In the genomic region with DNA sequence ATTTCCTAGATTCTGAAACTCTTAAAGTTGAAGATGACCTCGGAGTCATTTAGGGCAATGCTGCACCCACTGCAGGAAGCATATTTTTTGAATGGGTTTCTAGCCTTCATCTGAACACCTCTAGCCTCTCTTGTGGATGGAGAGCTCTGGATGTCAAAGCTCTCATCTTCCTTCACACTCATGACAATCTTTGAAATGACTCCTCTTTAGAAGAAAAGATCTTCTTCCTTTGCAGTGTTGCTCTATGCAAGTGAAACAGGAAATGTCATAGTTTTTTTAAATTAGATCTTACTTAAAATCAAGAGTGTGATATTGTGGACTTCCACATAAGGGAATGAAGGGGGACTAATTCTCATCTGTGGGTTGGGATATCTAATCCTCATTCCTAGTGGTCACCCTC, we compare ENCODE assay signal across 24 cellular contexts.
DNase-seq lines count a peak whose midpoint lies in the region; ATAC-seq and TF ChIP-seq lines count a peak whose summit lies in the region.
"Had no signal": no experiment of that assay in that cellular context is flagged by ENCODE, and none has a peak within 500 bp of the region (broad histone marks: within the 10 kb centered on the region; RNA-seq: fewer than 3 reads in every experiment).

No MANE protein-coding gene starts in this region.

- no peak for DNase-seq in CD4-positive, CD25-positive, alpha-beta regulatory T cell
- no peak for DNase-seq in CD8-positive, alpha-beta T cell
- no peak for DNase-seq in activated CD8-positive, alpha-beta T cell treated with anti-CD3 and anti-CD28 coated beads for 36 hours
- DNase-seq in central memory CD8-positive, alpha-beta T cell (ENCODE audit: low spot score in 2 of 2), result no peak
- DNase-seq in Caco-2 (no peak), COR-L47 (lab: John Stamatoyannopoulos, UW) (no peak)
- DNase-seq: EL, GDM1, NCI-H1092 treated with DMSO at 0.1 percent for 48 hours, NCI-H1436, NCI-H187, NCI-H2081 treated with DMSO at 0.1 percent for 48 hours, NCI-H2171, NCI-H226, NCI-H510A, NCI-H69, SIG-M5 had no signal

- intact Hi-C loops in CD8-positive, alpha-beta T cell (cut with DNase I, micrococcal nuclease), result loop anchor here in 1 of 2 experiments (5.0 kb wide), 1 partner anchor 53 kb away; no protein-coding TSS in a partner anchor
- intact Hi-C loops in activated CD8-positive, alpha-beta T cell treated with anti-CD3 and anti-CD28 coated beads for 36 hours (cut with micrococcal nuclease), result no loop called here
- intact Hi-C loops in Caco-2 (cut with micrococcal nuclease; ENCODE audit: unreplicated experiment), result no loop called here

- POLR2A ChIA-PET in CD8-positive, alpha-beta T cell (lab: Charles Lee), result interaction anchor here (1.2 kb wide), 1 partner anchor 39 kb away, joined by 3 read pairs; no protein-coding TSS in a partner anchor
- POLR2A ChIA-PET in activated CD8-positive, alpha-beta T cell treated with anti-CD3 and anti-CD28 coated beads for 36 hours (lab: Charles Lee), result no interaction called here
- POLR2A ChIA-PET in Caco-2 (lab: Charles Lee), result no interaction called here

- H3K27me3 ChIP-seq in CD4-positive, CD25-positive, alpha-beta regulatory T cell (ENCODE audit: control insufficient read depth, insufficient read depth, low read length), result no peaks in the 10 kb centered on the region
- H3K27me3 ChIP-seq in CD8-positive, alpha-beta T cell (ENCODE audit: insufficient read depth, low read length), result no peaks in the 10 kb centered on the region
- no peaks in the 10 kb centered on the region for H3K27me3 ChIP-seq in Caco-2 (replicated peaks; ENCODE audit: control insufficient read depth, insufficient read depth, low read length)

- no peaks in the 10 kb centered on the region for H3K9me3 ChIP-seq in CD4-positive, CD25-positive, alpha-beta regulatory T cell (ENCODE audit: control insufficient read depth in 2 of 2, low read length in 2 of 2)
- H3K9me3 ChIP-seq in CD8-positive, alpha-beta T cell (ENCODE audit: low read length), result no peaks in the 10 kb centered on the region
- no peaks in the 10 kb centered on the region for H3K9me3 ChIP-seq in Caco-2

- H3K27ac Mint-ChIP-seq in CD4-positive, CD25-positive, alpha-beta regulatory T cell, result peak overlapping the region; percentile 20 to 50 (median 20)
- peak overlapping the region; percentile 78 for H3K27ac Mint-ChIP-seq in CD8-positive, alpha-beta T cell
- peak overlapping the region; percentile 41 for H3K27ac Mint-ChIP-seq in activated CD8-positive, alpha-beta T cell treated with anti-CD3 and anti-CD28 coated beads for 36 hours
- peak overlapping the region; percentile 6 for H3K27ac Mint-ChIP-seq in central memory CD8-positive, alpha-beta T cell (ENCODE audit: low read depth)
- H3K27ac Mint-ChIP-seq in Caco-2 (ENCODE audit: unreplicated experiment), result no peak overlapping the region
- H3K27ac Mint-ChIP-seq: IgD-negative memory B cell had no signal

- no peaks in the 10 kb centered on the region for H3K4me1 ChIP-seq in CD4-positive, CD25-positive, alpha-beta regulatory T cell (ENCODE audit: control insufficient read depth, insufficient read depth, low read length, poor library complexity, severe bottlenecking)
- H3K4me1 ChIP-seq in CD8-positive, alpha-beta T cell (ENCODE audit: insufficient read depth, low read length), result peaks cover 40% of the 10 kb centered on the region
- H3K4me1 ChIP-seq in Caco-2, result no peaks in the 10 kb centered on the region

- peaks cover 0 to 26% (median 7%) of the 10 kb centered on the region in 4 donors for H3K4me1 Mint-ChIP-seq in CD4-positive, CD25-positive, alpha-beta regulatory T cell
- peaks cover 47% of the 10 kb centered on the region for H3K4me1 Mint-ChIP-seq in CD8-positive, alpha-beta T cell (ENCODE audit: low read depth)
- peaks cover 37% of the 10 kb centered on the region for H3K4me1 Mint-ChIP-seq in activated CD8-positive, alpha-beta T cell treated with anti-CD3 and anti-CD28 coated beads for 36 hours (ENCODE audit: low read depth)
- H3K4me1 Mint-ChIP-seq in central memory CD8-positive, alpha-beta T cell, result peaks cover 16% of the 10 kb centered on the region
- no peaks in the 10 kb centered on the region for H3K4me1 Mint-ChIP-seq in Caco-2 (ENCODE audit: low read depth, unreplicated experiment)

- TF ChIP-seq CTCF in CD8-positive, alpha-beta T cell (IDR thresholded peaks at IDR 0.05), result no peak
- no peak for TF ChIP-seq CTCF in activated CD8-positive, alpha-beta T cell treated with anti-CD3 and anti-CD28 coated beads for 36 hours (IDR thresholded peaks at IDR 0.05)
- TF ChIP-seq CTCF in Caco-2 (IDR thresholded peaks at IDR 0.05; ENCODE audit: insufficient read depth in 1 of 2, low read depth in 1 of 2, low read length in 1 of 2, severe bottlenecking in 1 of 2, unreplicated experiment in 1 of 2), result no peak

- no peak overlapping the region for H3K4me3 ChIP-seq in CD4-positive, CD25-positive, alpha-beta regulatory T cell (ENCODE audit: low read depth, low read length)
- no peak overlapping the region for H3K4me3 ChIP-seq in CD8-positive, alpha-beta T cell (ENCODE audit: low read depth, low read length)
- no peak overlapping the region for H3K4me3 ChIP-seq in Caco-2 (ENCODE audit: low read depth, low read length)
- H3K4me3 ChIP-seq: GM12878, SK-N-MC had no signal

- no peak overlapping the region for H3K27ac ChIP-seq in CD4-positive, CD25-positive, alpha-beta regulatory T cell (ENCODE audit: insufficient read depth, low read length, poor library complexity, severe bottlenecking)
- H3K27ac ChIP-seq in CD8-positive, alpha-beta T cell (ENCODE audit: low read depth, low read length), result no peak overlapping the region
- H3K27ac ChIP-seq: C4-2B, HL-60, SK-N-MC had no signal

- H3K36me3 Mint-ChIP-seq in CD4-positive, CD25-positive, alpha-beta regulatory T cell, result peaks cover 4% of the 10 kb centered on the region
- H3K36me3 Mint-ChIP-seq in CD8-positive, alpha-beta T cell, result no peaks in the 10 kb centered on the region
- no peaks in the 10 kb centered on the region for H3K36me3 Mint-ChIP-seq in activated CD8-positive, alpha-beta T cell treated with anti-CD3 and anti-CD28 coated beads for 36 hours (ENCODE audit: low read depth)
- H3K36me3 Mint-ChIP-seq in central memory CD8-positive, alpha-beta T cell (ENCODE audit: insufficient read depth), result no peaks in the 10 kb centered on the region
- H3K36me3 Mint-ChIP-seq in Caco-2 (ENCODE audit: insufficient read depth, unreplicated experiment), result no peaks in the 10 kb centered on the region
- H3K36me3 Mint-ChIP-seq: IgD-negative memory B cell had no signal

- H3K27me3 Mint-ChIP-seq in CD4-positive, CD25-positive, alpha-beta regulatory T cell, result peaks cover 5% of the 10 kb centered on the region
- H3K27me3 Mint-ChIP-seq in CD8-positive, alpha-beta T cell (ENCODE audit: low read depth), result no peaks in the 10 kb centered on the region
- H3K27me3 Mint-ChIP-seq in activated CD8-positive, alpha-beta T cell treated with anti-CD3 and anti-CD28 coated beads for 36 hours, result no peaks in the 10 kb centered on the region
- H3K27me3 Mint-ChIP-seq in central memory CD8-positive, alpha-beta T cell, result peaks cover 16% of the 10 kb centered on the region
- peaks cover 8% of the 10 kb centered on the region for H3K27me3 Mint-ChIP-seq in Caco-2 (ENCODE audit: insufficient read depth, unreplicated experiment)

- no peak overlapping the region for H3K4me3 Mint-ChIP-seq in CD4-positive, CD25-positive, alpha-beta regulatory T cell
- no peak overlapping the region for H3K4me3 Mint-ChIP-seq in CD8-positive, alpha-beta T cell
- no peak overlapping the region for H3K4me3 Mint-ChIP-seq in activated CD8-positive, alpha-beta T cell treated with anti-CD3 and anti-CD28 coated beads for 36 hours
- H3K4me3 Mint-ChIP-seq in central memory CD8-positive, alpha-beta T cell, result no peak overlapping the region
- H3K4me3 Mint-ChIP-seq in Caco-2 (ENCODE audit: unreplicated experiment), result no peak overlapping the region
- H3K4me3 Mint-ChIP-seq: IgD-negative memory B cell had no signal

- peaks cover 0 to 2% (median 0%) of the 10 kb centered on the region in 7 donors for H3K9me3 Mint-ChIP-seq in CD4-positive, CD25-positive, alpha-beta regulatory T cell
- no peaks in the 10 kb centered on the region for H3K9me3 Mint-ChIP-seq in CD8-positive, alpha-beta T cell
- peaks cover 2% of the 10 kb centered on the region for H3K9me3 Mint-ChIP-seq in activated CD8-positive, alpha-beta T cell treated with anti-CD3 and anti-CD28 coated beads for 36 hours
- H3K9me3 Mint-ChIP-seq in central memory CD8-positive, alpha-beta T cell, result no peaks in the 10 kb centered on the region
- no peaks in the 10 kb centered on the region for H3K9me3 Mint-ChIP-seq in Caco-2 (ENCODE audit: unreplicated experiment)

- no TSS peak for BruUV-seq in Caco-2 (replicated peaks; lab: Mats Ljungman, UMichigan)

- no peak for ATAC-seq in CD4-positive, CD25-positive, alpha-beta regulatory T cell (ENCODE audit: low read depth in 2 of 2)
- no peak for ATAC-seq in CD8-positive, alpha-beta T cell
- ATAC-seq in activated CD8-positive, alpha-beta T cell treated with anti-CD3 and anti-CD28 coated beads for 36 hours, result peak; percentile 27
- no peak for ATAC-seq in central memory CD8-positive, alpha-beta T cell (replicated peaks; ENCODE audit: extremely low read depth, poor library complexity, severe bottlenecking)
- no peak for ATAC-seq in GM19351 (IDR thresholded peaks at IDR 0.05; ENCODE audit: unreplicated experiment)
- ATAC-seq: GM12878, HCT116 had no signal

- no peaks in the 10 kb centered on the region for H3K36me3 ChIP-seq in CD4-positive, CD25-positive, alpha-beta regulatory T cell (ENCODE audit: control insufficient read depth, insufficient read depth, low read length)
- H3K36me3 ChIP-seq in CD8-positive, alpha-beta T cell (ENCODE audit: insufficient read depth, low read length), result no peaks in the 10 kb centered on the region
- H3K36me3 ChIP-seq in Caco-2 (ENCODE audit: control insufficient read depth, insufficient read depth, low read length), result no peaks in the 10 kb centered on the region

- CTCF ChIA-PET in CD8-positive, alpha-beta T cell (lab: Charles Lee), result interaction anchor here (0.8 to 1.4 kb wide), 4 partner anchors 9 to 72 kb away, joined by 3 to 5 read pairs (median 4); no protein-coding TSS in a partner anchor
- CTCF ChIA-PET in activated CD8-positive, alpha-beta T cell treated with anti-CD3 and anti-CD28 coated beads for 36 hours (lab: Charles Lee), result interaction anchor here (1.5 to 2.2 kb wide), 2 partner anchors 18 to 56 kb away, joined by 3 to 6 read pairs; no protein-coding TSS in a partner anchor
- CTCF ChIA-PET in Caco-2 (lab: Charles Lee), result no interaction called here
